Comparison of ENCODE assay signal across 1 cellular context in genomic region chr1:109490029-109490933, GRCh38.
A peak's percentile ranks its signal among the peaks of the same experiment; 100 is the strongest.
TF ChIP-seq lines count a peak whose summit lies in the region.

No MANE protein-coding gene starts in this region.

TF ChIP-seq in GM12878, 131 proteins besides CTCF, POLR2A, EP300 and RAD21:
- TF ChIP-seq POU2F2 (IDR thresholded peaks at IDR 0.05; ENCODE audit: borderline replicate concordance, low read depth, low read length), result 0 out of 3 replicates have a peak, but pooled peaks have one; percentile 17
- 0 out of 2 replicates have a peak, but pooled peaks have one; percentile 32 for TF ChIP-seq RB1 (IDR thresholded peaks at IDR 0.05; ENCODE audit: borderline replicate concordance)
- peak; percentile 56; the same call in 1 of the 2 replicates for TF ChIP-seq YY1 (IDR thresholded peaks at IDR 0.05; ENCODE audit: low read depth, low read length)
- TF ChIP-seq SMC3 (IDR thresholded peaks at IDR 0.05; ENCODE audit: borderline replicate concordance, low read length), result peak; percentile 88
- no peak for TF ChIP-seq BCL11A (IDR thresholded peaks at IDR 0.05; ENCODE audit: low read depth, low read length)
